ENCODE assay signal across 12 cellular contexts in the genomic region with DNA sequence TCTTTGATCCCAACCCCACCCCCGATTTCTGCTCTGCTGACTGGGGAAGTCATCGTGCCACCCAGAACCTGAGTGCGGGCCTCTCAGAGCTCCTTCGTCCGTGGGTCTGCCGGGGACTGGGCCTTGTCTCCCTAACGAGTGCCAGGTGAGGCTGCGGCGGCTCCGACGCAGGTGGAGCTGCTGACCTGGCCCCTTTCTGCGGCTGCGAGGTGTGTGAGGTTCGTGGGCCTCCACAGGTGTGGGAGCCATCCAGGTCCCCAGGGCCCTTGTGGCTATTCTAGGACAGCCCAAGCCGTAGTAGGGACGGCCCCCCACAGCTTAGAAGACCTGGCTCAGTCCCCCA. TPM values are rescaled to one million over a fixed set of nuclear protein-coding genes. Genes with fewer than 3 reads are reported as not detected.
DNase-seq lines count a peak whose midpoint lies in the region; ATAC-seq and TF ChIP-seq lines count a peak whose summit lies in the region.
"Had no signal": no experiment of that assay in that cellular context is flagged by ENCODE, and none has a peak within 500 bp of the region (broad histone marks: within the 10 kb centered on the region; RNA-seq: fewer than 3 reads in every experiment).

No MANE protein-coding gene starts in this region.

- H3K27ac ChIP-seq in lower lobe of right lung (no peak overlapping the region), stomach (no peak overlapping the region)

- H3K36me3 ChIP-seq in lower lobe of right lung, result peaks cover 51% of the 10 kb centered on the region
- peaks cover 37 to 52% (median 49%) of the 10 kb centered on the region in 4 donors for H3K36me3 ChIP-seq in stomach

- intact Hi-C loops in lower lobe of right lung (cut with DNase I), result no loop called here
- intact Hi-C loops in stomach (cut with DNase I; ENCODE audit: low total_unique reads), result no loop called here

- no peak for TF ChIP-seq POLR2A in stomach (IDR thresholded peaks at IDR 0.05)

- peaks cover 35% of the 10 kb centered on the region for H3K4me1 Mint-ChIP-seq in activated naive CD4-positive, alpha-beta T cell treated with anti-CD3 and anti-CD28 coated beads, Interleukin-2, amount 50 U/mL, for 24 hours
- peaks cover 18% of the 10 kb centered on the region for H3K4me1 Mint-ChIP-seq in activated naive CD8-positive, alpha-beta T cell treated with anti-CD3 and anti-CD28 coated beads for 36 hours

- no peak for TF ChIP-seq EP300 in stomach (IDR thresholded peaks at IDR 0.05)

- DNase-seq in activated naive CD4-positive, alpha-beta T cell treated with Interleukin-2 at 50 U/mL for 16 hours, result no peak
- DNase-seq in activated naive CD8-positive, alpha-beta T cell treated with anti-CD3 and anti-CD28 coated beads for 36 hours, result no peak
- DNase-seq in lower lobe of right lung (no peak), stomach (no peak), NCI-H526 (lab: John Stamatoyannopoulos, UW) (no peak)
- DNase-seq in effector CD4-positive, alpha-beta T cell, result no peak
- no peak for DNase-seq in activated CD4-positive, CD25-positive, alpha-beta regulatory T cell treated with anti-CD3 and anti-CD28 coated beads, Interleukin-2, amount 50 U/mL, for 72 hours
- DNase-seq: amniotic stem cell; NCI-H1694 treated with DMSO at 0.1 percent for 48 hours; small intestine; stimulated activated CD8-positive, alpha-beta memory T cell treated with anti-CD3 and anti-CD28 coated beads, Interleukin-4, amount 100 ng/mL, for 48 hours had no signal

- H3K27ac Mint-ChIP-seq in activated naive CD4-positive, alpha-beta T cell treated with anti-CD3 and anti-CD28 coated beads, Interleukin-2, amount 50 U/mL, for 24 hours, result no peak overlapping the region
- peak overlapping the region; percentile 28 for H3K27ac Mint-ChIP-seq in activated naive CD8-positive, alpha-beta T cell treated with anti-CD3 and anti-CD28 coated beads for 36 hours

- TF ChIP-seq CTCF in lower lobe of right lung (IDR thresholded peaks at IDR 0.05) (no peak), stomach (IDR thresholded peaks at IDR 0.05) (no peak)

- no peaks in the 10 kb centered on the region for H3K9me3 ChIP-seq in lower lobe of right lung
- H3K9me3 ChIP-seq in stomach, result no peaks in the 10 kb centered on the region

- H3K4me3 Mint-ChIP-seq in activated naive CD4-positive, alpha-beta T cell treated with anti-CD3 and anti-CD28 coated beads, Interleukin-2, amount 50 U/mL, for 24 hours, result peak overlapping the region; percentile 47
- peak overlapping the region; percentile 32 for H3K4me3 Mint-ChIP-seq in activated naive CD8-positive, alpha-beta T cell treated with anti-CD3 and anti-CD28 coated beads for 36 hours

- ATAC-seq in lower lobe of right lung, result no peak

- WGBS in stomach, 5 donors, result 52 to 78% (median 65%) methylated on average over 2 to 16 of the region's 16 CpGs

- no peaks in the 10 kb centered on the region for H3K9me3 Mint-ChIP-seq in activated naive CD4-positive, alpha-beta T cell treated with anti-CD3 and anti-CD28 coated beads, Interleukin-2, amount 50 U/mL, for 24 hours
- H3K9me3 Mint-ChIP-seq in activated naive CD8-positive, alpha-beta T cell treated with anti-CD3 and anti-CD28 coated beads for 36 hours, result peaks cover 6% of the 10 kb centered on the region

- H3K27me3 ChIP-seq in lower lobe of right lung (ENCODE audit: low read depth), result no peaks in the 10 kb centered on the region
- no peaks in the 10 kb centered on the region for H3K27me3 ChIP-seq in stomach

- H3K36me3 Mint-ChIP-seq in activated naive CD4-positive, alpha-beta T cell treated with anti-CD3 and anti-CD28 coated beads, Interleukin-2, amount 50 U/mL, for 24 hours, result peaks cover 4% of the 10 kb centered on the region
- H3K36me3 Mint-ChIP-seq in activated naive CD8-positive, alpha-beta T cell treated with anti-CD3 and anti-CD28 coated beads for 36 hours, result peaks cover 25% of the 10 kb centered on the region

- H3K27me3 Mint-ChIP-seq in activated naive CD4-positive, alpha-beta T cell treated with anti-CD3 and anti-CD28 coated beads, Interleukin-2, amount 50 U/mL, for 24 hours, result no peaks in the 10 kb centered on the region
- no peaks in the 10 kb centered on the region for H3K27me3 Mint-ChIP-seq in activated naive CD8-positive, alpha-beta T cell treated with anti-CD3 and anti-CD28 coated beads for 36 hours

- H3K4me1 ChIP-seq in lower lobe of right lung (peaks cover 28% of the 10 kb centered on the region), stomach (peaks cover 30 to 55% (median 48%) of the 10 kb centered on the region in 4 donors)

- peak overlapping the region; percentile 79 for H3K4me3 ChIP-seq in lower lobe of right lung
- peak overlapping the region in 3 of 4 donors; percentile 79 to 97 (median 84) for H3K4me3 ChIP-seq in stomach

RNA-seq across cellular contexts. Expression of gene UBE2I, which starts 3.0 kb away (rescaled TPM):
- 100 to 1,000 TPM; 280 to 282 TPM for total RNA-seq in activated naive CD8-positive, alpha-beta T cell treated with anti-CD3 and anti-CD28 coated beads for 36 hours
- total RNA-seq in lower lobe of right lung (93.4 TPM), stomach (10 to 100 TPM; 42.0 to 71.0 (median 48.0) TPM)
- 10 to 100 TPM; 42.2 to 48.2 (median 42.6) TPM for polyA plus RNA-seq in stomach

RNA-seq across cellular contexts. Expression of gene BAIAP3, which starts 21.0 kb away (rescaled TPM):
- under 1 TPM; 0.12 to 0.46 TPM for total RNA-seq in activated naive CD8-positive, alpha-beta T cell treated with anti-CD3 and anti-CD28 coated beads for 36 hours
- total RNA-seq in lower lobe of right lung (8.4 TPM), stomach (10 to 100 TPM in 1 of 5 donors, 1 to 10 TPM in 4; 3.7 to 94.7 (median 6.7) TPM)
- polyA plus RNA-seq in stomach, result 1 to 10 TPM; 1.5 to 3.6 (median 2.5) TPM

RNA-seq across cellular contexts. Expression of gene TSR3, which starts 39.2 kb away (rescaled TPM):
- 10 to 100 TPM; 80.3 to 82.6 TPM for total RNA-seq in activated naive CD8-positive, alpha-beta T cell treated with anti-CD3 and anti-CD28 coated beads for 36 hours
- total RNA-seq in lower lobe of right lung (39.5 TPM), stomach (100 to 1,000 TPM in 1 of 5 donors, 10 to 100 TPM in 3, 1 to 10 TPM in 1; 9.3 to 441 (median 41.1) TPM)
- polyA plus RNA-seq in stomach, result 10 to 100 TPM; 65.6 to 74.5 (median 71.9) TPM

RNA-seq across cellular contexts. Expression of gene GNPTG, which starts 39.3 kb away (rescaled TPM):
- 10 to 100 TPM; 19.2 to 19.7 TPM for total RNA-seq in activated naive CD8-positive, alpha-beta T cell treated with anti-CD3 and anti-CD28 coated beads for 36 hours
- 89.5 TPM for total RNA-seq in lower lobe of right lung
- 10 to 100 TPM; 32.5 to 87.9 (median 42.0) TPM for total RNA-seq in stomach
- 10 to 100 TPM; 30.0 to 56.1 (median 30.4) TPM for polyA plus RNA-seq in stomach

RNA-seq across cellular contexts. Expression of gene TPSD1, which starts 56.6 kb away (rescaled TPM):
- not detected for total RNA-seq in activated naive CD8-positive, alpha-beta T cell treated with anti-CD3 and anti-CD28 coated beads for 36 hours
- total RNA-seq in lower lobe of right lung (9.6 TPM), stomach (1 to 10 TPM in 1 of 5 donors, not detected in 4; 7.6 TPM)
- 1 to 10 TPM in 2 of 3 donors, under 1 TPM in 1; 0.70 to 6.4 (median 2.6) TPM for polyA plus RNA-seq in stomach
